Comparison of ENCODE assay signal across 1 cellular context in genomic region chr5:136892026-136892425, GRCh38.
TF ChIP-seq lines count a peak whose summit lies in the region.

No MANE protein-coding gene starts in this region.

TF ChIP-seq in GM23338, 12 proteins besides CTCF, POLR2A, EP300 and RAD21 (continued from another document):
- no peak for TF ChIP-seq ZNF462 (CRISPR knock-in tag; IDR thresholded peaks at IDR 0.05)
- no peak for TF ChIP-seq REST (IDR thresholded peaks at IDR 0.05; ENCODE audit: unreplicated experiment)
- no peak for TF ChIP-seq POLR2AphosphoS5 (IDR thresholded peaks at IDR 0.05; ENCODE audit: low read depth)
- no peak for TF ChIP-seq STAT1 (IDR thresholded peaks at IDR 0.05; ENCODE audit: unreplicated experiment)
- no peak for TF ChIP-seq NANOG (IDR thresholded peaks at IDR 0.05; ENCODE audit: borderline replicate concordance)
- no peak for TF ChIP-seq ETS1 (IDR thresholded peaks at IDR 0.05)
- no peak for TF ChIP-seq ZNF114 (CRISPR knock-in tag; IDR thresholded peaks at IDR 0.05)
- no peak for TF ChIP-seq ZNF331 (CRISPR knock-in tag; IDR thresholded peaks at IDR 0.05; ENCODE audit: low read depth)
TF ChIP-seq in GM23338: peak in this region for 0.
